ENCODE assay signal across 1 cellular context in the genomic region with DNA sequence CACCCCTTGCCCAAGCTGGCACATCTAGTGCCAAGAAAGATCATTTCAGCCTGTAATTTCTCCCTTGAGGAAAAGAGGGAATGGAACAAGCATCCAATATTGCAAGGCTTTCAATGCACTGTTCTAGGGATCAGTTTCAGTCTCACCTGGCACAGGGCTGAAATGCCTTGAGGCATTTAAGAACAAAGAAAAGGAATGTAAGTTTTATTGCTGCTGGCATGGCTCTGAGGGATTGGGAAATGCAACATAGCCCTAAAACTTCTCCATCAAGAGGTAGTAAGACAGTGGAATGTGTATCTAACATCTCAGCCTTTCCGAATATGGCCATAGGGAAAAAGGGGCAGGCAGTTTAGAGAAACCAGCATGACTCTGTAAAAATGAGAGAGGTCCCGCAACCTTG.
TF ChIP-seq lines count a peak whose summit lies in the region.

No MANE protein-coding gene starts in this region.

TF ChIP-seq in GM23338, 12 proteins besides CTCF, POLR2A, EP300 and RAD21:
- TF ChIP-seq, protein P1, sequence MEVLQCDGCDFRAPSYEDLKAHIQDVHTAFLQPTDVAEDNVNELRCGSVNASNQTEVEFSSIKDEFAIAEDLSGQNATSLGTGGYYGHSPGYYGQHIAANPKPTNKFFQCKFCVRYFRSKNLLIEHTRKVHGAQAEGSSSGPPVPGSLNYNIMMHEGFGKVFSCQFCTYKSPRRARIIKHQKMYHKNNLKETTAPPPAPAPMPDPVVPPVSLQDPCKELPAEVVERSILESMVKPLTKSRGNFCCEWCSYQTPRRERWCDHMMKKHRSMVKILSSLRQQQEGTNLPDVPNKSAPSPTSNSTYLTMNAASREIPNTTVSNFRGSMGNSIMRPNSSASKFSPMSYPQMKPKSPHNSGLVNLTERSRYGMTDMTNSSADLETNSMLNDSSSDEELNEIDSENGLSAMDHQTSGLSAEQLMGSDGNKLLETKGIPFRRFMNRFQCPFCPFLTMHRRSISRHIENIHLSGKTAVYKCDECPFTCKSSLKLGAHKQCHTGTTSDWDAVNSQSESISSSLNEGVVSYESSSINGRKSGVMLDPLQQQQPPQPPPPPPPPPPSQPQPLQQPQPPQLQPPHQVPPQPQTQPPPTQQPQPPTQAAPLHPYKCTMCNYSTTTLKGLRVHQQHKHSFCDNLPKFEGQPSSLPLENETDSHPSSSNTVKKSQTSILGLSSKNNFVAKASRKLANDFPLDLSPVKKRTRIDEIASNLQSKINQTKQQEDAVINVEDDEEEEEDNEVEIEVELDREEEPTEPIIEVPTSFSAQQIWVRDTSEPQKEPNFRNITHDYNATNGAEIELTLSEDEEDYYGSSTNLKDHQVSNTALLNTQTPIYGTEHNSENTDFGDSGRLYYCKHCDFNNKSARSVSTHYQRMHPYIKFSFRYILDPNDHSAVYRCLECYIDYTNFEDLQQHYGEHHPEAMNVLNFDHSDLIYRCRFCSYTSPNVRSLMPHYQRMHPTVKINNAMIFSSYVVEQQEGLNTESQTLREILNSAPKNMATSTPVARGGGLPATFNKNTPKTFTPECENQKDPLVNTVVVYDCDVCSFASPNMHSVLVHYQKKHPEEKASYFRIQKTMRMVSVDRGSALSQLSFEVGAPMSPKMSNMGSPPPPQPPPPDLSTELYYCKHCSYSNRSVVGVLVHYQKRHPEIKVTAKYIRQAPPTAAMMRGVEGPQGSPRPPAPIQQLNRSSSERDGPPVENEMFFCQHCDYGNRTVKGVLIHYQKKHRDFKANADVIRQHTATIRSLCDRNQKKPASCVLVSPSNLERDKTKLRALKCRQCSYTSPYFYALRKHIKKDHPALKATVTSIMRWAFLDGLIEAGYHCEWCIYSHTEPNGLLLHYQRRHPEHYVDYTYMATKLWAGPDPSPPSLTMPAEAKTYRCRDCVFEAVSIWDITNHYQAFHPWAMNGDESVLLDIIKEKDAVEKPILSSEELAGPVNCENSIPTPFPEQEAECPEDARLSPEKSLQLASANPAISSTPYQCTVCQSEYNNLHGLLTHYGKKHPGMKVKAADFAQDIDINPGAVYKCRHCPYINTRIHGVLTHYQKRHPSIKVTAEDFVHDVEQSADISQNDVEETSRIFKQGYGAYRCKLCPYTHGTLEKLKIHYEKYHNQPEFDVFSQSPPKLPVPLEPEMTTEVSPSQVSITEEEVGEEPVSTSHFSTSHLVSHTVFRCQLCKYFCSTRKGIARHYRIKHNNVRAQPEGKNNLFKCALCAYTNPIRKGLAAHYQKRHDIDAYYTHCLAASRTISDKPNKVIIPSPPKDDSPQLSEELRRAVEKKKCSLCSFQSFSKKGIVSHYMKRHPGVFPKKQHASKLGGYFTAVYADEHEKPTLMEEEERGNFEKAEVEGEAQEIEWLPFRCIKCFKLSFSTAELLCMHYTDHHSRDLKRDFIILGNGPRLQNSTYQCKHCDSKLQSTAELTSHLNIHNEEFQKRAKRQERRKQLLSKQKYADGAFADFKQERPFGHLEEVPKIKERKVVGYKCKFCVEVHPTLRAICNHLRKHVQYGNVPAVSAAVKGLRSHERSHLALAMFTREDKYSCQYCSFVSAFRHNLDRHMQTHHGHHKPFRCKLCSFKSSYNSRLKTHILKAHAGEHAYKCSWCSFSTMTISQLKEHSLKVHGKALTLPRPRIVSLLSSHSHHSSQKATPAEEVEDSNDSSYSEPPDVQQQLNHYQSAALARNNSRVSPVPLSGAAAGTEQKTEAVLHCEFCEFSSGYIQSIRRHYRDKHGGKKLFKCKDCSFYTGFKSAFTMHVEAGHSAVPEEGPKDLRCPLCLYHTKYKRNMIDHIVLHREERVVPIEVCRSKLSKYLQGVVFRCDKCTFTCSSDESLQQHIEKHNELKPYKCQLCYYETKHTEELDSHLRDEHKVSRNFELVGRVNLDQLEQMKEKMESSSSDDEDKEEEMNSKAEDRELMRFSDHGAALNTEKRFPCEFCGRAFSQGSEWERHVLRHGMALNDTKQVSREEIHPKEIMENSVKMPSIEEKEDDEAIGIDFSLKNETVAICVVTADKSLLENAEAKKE (CRISPR knock-in tag; IDR thresholded peaks at IDR 0.05) = 0 out of 2 replicates have a peak, but pooled peaks have one; percentile 41
- no peak for TF ChIP-seq EZH2 (IDR thresholded peaks at IDR 0.05; ENCODE audit: low read depth, unreplicated experiment)
- TF ChIP-seq, protein P2, sequence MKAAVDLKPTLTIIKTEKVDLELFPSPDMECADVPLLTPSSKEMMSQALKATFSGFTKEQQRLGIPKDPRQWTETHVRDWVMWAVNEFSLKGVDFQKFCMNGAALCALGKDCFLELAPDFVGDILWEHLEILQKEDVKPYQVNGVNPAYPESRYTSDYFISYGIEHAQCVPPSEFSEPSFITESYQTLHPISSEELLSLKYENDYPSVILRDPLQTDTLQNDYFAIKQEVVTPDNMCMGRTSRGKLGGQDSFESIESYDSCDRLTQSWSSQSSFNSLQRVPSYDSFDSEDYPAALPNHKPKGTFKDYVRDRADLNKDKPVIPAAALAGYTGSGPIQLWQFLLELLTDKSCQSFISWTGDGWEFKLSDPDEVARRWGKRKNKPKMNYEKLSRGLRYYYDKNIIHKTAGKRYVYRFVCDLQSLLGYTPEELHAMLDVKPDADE (IDR thresholded peaks at IDR 0.05) = no peak
- TF ChIP-seq NANOG (IDR thresholded peaks at IDR 0.05; ENCODE audit: borderline replicate concordance) = no peak
